In the genomic region with DNA sequence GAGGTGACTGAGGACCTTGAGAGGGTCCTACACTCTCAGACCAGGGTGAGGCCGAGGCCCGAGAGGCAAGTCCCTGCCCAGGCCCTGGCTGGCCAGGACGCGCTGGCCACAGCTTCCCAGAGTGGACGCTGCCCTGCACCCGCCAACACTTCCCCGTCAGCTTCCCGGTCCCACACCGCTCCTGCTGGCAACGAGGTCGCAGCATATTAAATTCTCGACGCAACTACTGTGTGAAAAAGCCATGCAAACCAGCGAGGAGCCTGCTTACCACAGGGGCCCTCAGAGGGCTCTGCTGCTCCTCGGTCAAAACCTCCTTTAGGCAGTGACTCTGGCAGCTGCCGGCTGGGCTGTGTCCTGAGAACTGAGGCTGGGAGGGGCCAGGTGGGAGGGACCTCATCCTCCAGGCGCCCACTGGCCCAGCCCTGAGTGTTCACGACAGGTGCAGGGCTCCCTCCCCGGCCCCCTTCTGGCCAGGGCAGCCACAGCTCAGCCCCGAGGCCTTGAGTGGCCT, we compare ENCODE assay signal across 19 cellular contexts. TPM values are rescaled to one million over a fixed set of nuclear protein-coding genes. Genes with fewer than 3 reads are reported as not detected.
A peak's percentile ranks its signal among the peaks of the same experiment; 100 is the strongest.
DNase-seq lines count a peak whose midpoint lies in the region; ATAC-seq, FAIRE-seq and TF ChIP-seq lines count a peak whose summit lies in the region.
"Had no signal": no experiment of that assay in that cellular context is flagged by ENCODE, and none has a peak within 500 bp of the region (broad histone marks: within the 10 kb centered on the region; RNA-seq: fewer than 3 reads in every experiment).

No MANE protein-coding gene starts in this region.

- peak overlapping the region; percentile 68 for H2AK5ac ChIP-seq in trophoblast cell (ENCODE audit: low read length)

- no peak overlapping the region for H4K91ac ChIP-seq in trophoblast cell (ENCODE audit: low read depth, low read length)

- peak overlapping the region in 1 of 2 experiments; percentile 79; a peak in 2 of 4 replicates for H3K9ac ChIP-seq in K562 (ENCODE audit: insufficient read depth in 1 of 2, low read depth in 2 of 2, low read length in 2 of 2)
- H3K9ac ChIP-seq in trophoblast cell (ENCODE audit: low read length) = no peak overlapping the region

- WGBS in K562 (ENCODE audit: insufficient coverage, low coverage, missing lambda C conversion rate) = 56% methylated on average over 11 of the region's 20 CpGs
- WGBS in trophoblast cell (ENCODE audit: extremely low coverage, insufficient coverage, insufficient read length) = no CpG with 5 or more reads among the region's 20 CpGs

- H3K4me1 ChIP-seq in K562 (replicated peaks in 1 of 2; ENCODE audit: control insufficient read depth in 2 of 2, insufficient read depth in 2 of 2, low read length in 2 of 2) (peaks cover 7 to 34% of the 10 kb centered on the region in 2 experiments; a peak in 4 of 5 replicates), trophoblast cell (ENCODE audit: control insufficient read depth in 1 of 2, insufficient read depth in 2 of 2, low read length in 2 of 2) (peaks cover 5 to 6% of the 10 kb centered on the region in 2 experiments)

- no peak for FAIRE-seq in K562 (lab: Jason Lieb, UNC)
- FAIRE-seq: D721Med, GM12891 had no signal

- no peak for TF ChIP-seq EP300 in K562 (IDR thresholded peaks at IDR 0.05; ENCODE audit: low read length)

- no peaks in the 10 kb centered on the region for H3K79me1 ChIP-seq in trophoblast cell (ENCODE audit: low read length)

- no peak overlapping the region for H2BK120ac ChIP-seq in trophoblast cell (ENCODE audit: insufficient read depth, low read length, poor library complexity)

- no peak overlapping the region for H3K14ac ChIP-seq in trophoblast cell (ENCODE audit: low read length)

- intact Hi-C loops in K562 (cut with micrococcal nuclease) = loop anchor here (10.0 kb wide), 1 partner anchor 138 kb away; no protein-coding TSS in a partner anchor

- H4K8ac ChIP-seq in trophoblast cell (ENCODE audit: low read depth, low read length) = no peak overlapping the region

- TF ChIP-seq RAD21 in K562 (CRISPR knock-in tag; conservative IDR thresholded peaks at IDR 0.05 in 1 of 2, IDR thresholded peaks at IDR 0.05 in 1 of 2) = no peak

- BruUV-seq in K562 (replicated peaks; lab: Mats Ljungman, UMichigan) = no TSS peak

- H3K4ac ChIP-seq in trophoblast cell (ENCODE audit: low read depth, low read length) = no peak overlapping the region

- H2BK12ac ChIP-seq in trophoblast cell (ENCODE audit: low read length) = no peak overlapping the region

- no peak for TF ChIP-seq CTCF in K562 (IDR thresholded peaks at IDR 0.05 in 2 of 3, conservative IDR thresholded peaks at IDR 0.05 in 1 of 3; ENCODE audit: insufficient read depth in 2 of 3, low read depth in 1 of 3, low read length in 3 of 3)

- no peak overlapping the region for H4K12ac ChIP-seq in trophoblast cell (ENCODE audit: low read depth, low read length)

- ATAC-seq in K562 (peak; percentile 74), HG02623 (IDR thresholded peaks at IDR 0.05; ENCODE audit: unreplicated experiment) (no peak)
- ATAC-seq: activated CD8-positive, alpha-beta T cell treated with anti-CD3 and anti-CD28 coated beads, Interleukin-2, amount 10 ng/mL, durations not matched to agents 7 days and 5 days had no signal

- no peaks in the 10 kb centered on the region for H4K20me1 ChIP-seq in K562 (replicated peaks; ENCODE audit: control insufficient read depth, insufficient read depth, low read length)

- in situ Hi-C loops in K562 (cut with MboI) = no loop called here

- H3K4me2 ChIP-seq in K562 (ENCODE audit: insufficient read depth, low read length) (no peak overlapping the region), trophoblast cell (ENCODE audit: low read length) (no peak overlapping the region)
- H3K4me2 ChIP-seq: PC-9 had no signal

- TF ChIP-seq POLR2A in K562 (conservative IDR thresholded peaks at IDR 0.05) = no peak

- H3K9me3 ChIP-seq in K562 (replicated peaks; ENCODE audit: control insufficient read depth, insufficient read depth, low read depth, low read length) (no peaks in the 10 kb centered on the region), trophoblast cell (ENCODE audit: insufficient read depth, low read depth, low read length) (no peaks in the 10 kb centered on the region)
- H3K9me3 ChIP-seq: breast epithelium, tibial nerve had no signal

- no peak overlapping the region for H2BK5ac ChIP-seq in trophoblast cell (ENCODE audit: low read depth, low read length, poor library complexity)

- H3K27ac ChIP-seq in K562 (ENCODE audit: extremely low read depth, low read depth, low read length) (no peak overlapping the region), trophoblast cell (ENCODE audit: low read depth, low read length) (no peak overlapping the region)
- H3K27ac ChIP-seq: PC-9, tibial nerve had no signal

- POLR2A ChIA-PET in K562 (lab: Yijun Ruan, JAX) = interaction anchor here (0.5 to 3.9 kb wide), 8 partner anchors 9 to 748 kb away, joined by 3 to 27 read pairs (median 3); no protein-coding TSS in a partner anchor

- no peak overlapping the region for H3K23ac ChIP-seq in trophoblast cell (ENCODE audit: low read length)

- CTCF ChIA-PET in K562 (lab: Yijun Ruan, JAX; ENCODE audit: low intra/inter-chr PET ratio) = interaction anchor here (0.5 to 0.6 kb wide), 2 partner anchors 10 to 138 kb away, joined by 3 to 5 read pairs; no protein-coding TSS in a partner anchor

- H3K18ac ChIP-seq in trophoblast cell (ENCODE audit: low read length) = no peak overlapping the region

- H3K9me1 ChIP-seq in K562 (ENCODE audit: control insufficient read depth, insufficient read depth, low read length) = no peaks in the 10 kb centered on the region

- no peaks in the 10 kb centered on the region for H3K27me3 ChIP-seq in K562 (ENCODE audit: control insufficient read depth in 2 of 2, insufficient read depth in 2 of 2, low read length in 2 of 2)
- no peaks in the 10 kb centered on the region for H3K27me3 ChIP-seq in trophoblast cell (ENCODE audit: insufficient read depth, low read length)
- H3K27me3 ChIP-seq: breast epithelium had no signal

- H3K36me3 ChIP-seq in K562 (ENCODE audit: control insufficient read depth, insufficient read depth, low read length) = no peaks in the 10 kb centered on the region
- no peaks in the 10 kb centered on the region for H3K36me3 ChIP-seq in trophoblast cell (ENCODE audit: control insufficient read depth in 1 of 2, insufficient read depth in 2 of 2, low read length in 2 of 2)
- H3K36me3 ChIP-seq: breast epithelium, tibial nerve had no signal

- H3K4me3 ChIP-seq in K562 (no peak overlapping the region), trophoblast cell (ENCODE audit: low read depth, low read length) (no peak overlapping the region)
- H3K4me3 ChIP-seq: breast epithelium, PC-9, tibial nerve had no signal

- DNase-seq in DMS 273 (lab: John Stamatoyannopoulos, UW; ENCODE audit: unreplicated experiment) (peak; percentile 33), DMS 273 treated with DMSO at 0.1 percent for 48 hours (lab: John Stamatoyannopoulos, UW) (no peak), NCI-H2107 treated with DMSO at 0.1 percent for 48 hours (lab: John Stamatoyannopoulos, UW; ENCODE audit: unreplicated experiment) (peak; percentile 38), K562 (ENCODE audit: extremely low read depth in 1 of 4, low spot score in 3 of 4) (no peak), trophoblast cell (no peak), AG08395 (ENCODE audit: low spot score) (no peak), cerebellar nuclear complex (lab: John Stamatoyannopoulos, UW) (no peak)
- DNase-seq: activated CD8-positive, alpha-beta T cell treated with anti-CD3 and anti-CD28 coated beads, Interleukin-2, amount 10 ng/mL, durations not matched to agents 7 days and 5 days; activated naive CD4-positive, alpha-beta T cell treated with Interleukin-2 at 50 U/mL for 16 hours; left cardiac atrium; NCI-H1092 treated with DMSO at 0.1 percent for 48 hours; PC-9 had no signal

- H3K79me2 ChIP-seq in K562 (ENCODE audit: control insufficient read depth, insufficient read depth, low read length) = no peaks in the 10 kb centered on the region
- H3K79me2 ChIP-seq in trophoblast cell (ENCODE audit: control insufficient read depth, insufficient read depth, low read length, poor library complexity) = peaks cover 2% of the 10 kb centered on the region

- H2AFZ ChIP-seq in K562 (ENCODE audit: low read depth, low read length) (no peak overlapping the region), trophoblast cell (ENCODE audit: insufficient read depth, low read length, poor library complexity) (no peak overlapping the region)
- H2AFZ ChIP-seq: PC-9 had no signal

RNA-seq across cellular contexts. Expression of gene TEX19, which starts 2.1 kb away (rescaled TPM):
- total RNA-seq in K562 (2011; cell fraction: chromatin; rRNA removed; ENCODE audit: low replicate concordance) = 1.0 and 1.2 TPM in 2 replicates
- total RNA-seq in K562 (2011; cell fraction: nucleolus; rRNA removed) = 1.2 TPM in 2 replicates
- total RNA-seq in K562 (2011; cell fraction: nucleoplasm; rRNA removed) = 1.0 and 1.8 TPM in 2 replicates
- 1.6 and 2.4 TPM in 2 replicates for total RNA-seq in K562 (2014; rRNA removed)
- total RNA-seq in K562 (2014; rRNA removed; fragmentation: Illumina TruSeq; extraction: Trizol) = 0.93 and 1.4 TPM in 2 replicates
- 1.6 and 2.0 TPM in 2 replicates for total RNA-seq in K562 (2015; rRNA removed; fragmentation: Illumina TruSeq; extraction: Trizol)
- 1.4 and 2.1 TPM in 2 replicates for total RNA-seq in K562 (2021)
- polyA plus RNA-seq in K562 (2011; rRNA removed) = 3.6 and 4.9 TPM in 2 replicates
- 4.1 and 5.7 TPM in 2 replicates for polyA plus RNA-seq in K562 (2011; cell fraction: cytosol; rRNA removed)
- 1.2 and 1.9 TPM in 2 replicates for polyA plus RNA-seq in K562 (2011; cell fraction: nucleus; rRNA removed)
- 2.0 and 5.3 TPM in 2 replicates for polyA plus RNA-seq in K562 (2012)
- polyA plus RNA-seq in K562 (2014; fragmentation: Illumina TruSeq; extraction: Trizol) = 1.9 and 2.3 TPM in 2 replicates
- under 1 TPM; 0.10 to 0.57 TPM for polyA plus RNA-seq in K562 (2014; fragmentation: Nextera tagmentation; extraction: Ambion mirVana)
- 1.9 and 2.2 TPM in 2 replicates for polyA plus RNA-seq in K562 (2014; rRNA removed)
- polyA minus RNA-seq in K562 (2011; rRNA and poly(A)+ RNA removed) = 2.4 and 2.7 TPM in 2 replicates
- 0.91 and 1.5 TPM in 2 replicates for polyA minus RNA-seq in K562 (2011; cell fraction: cytosol; rRNA and poly(A)+ RNA removed)
- 0.13 and 0.56 TPM in 2 replicates for polyA minus RNA-seq in K562 (2011; cell fraction: nucleus; rRNA and poly(A)+ RNA removed)
- 0.03 and 0.04 TPM in 2 replicates for polyA plus RNA-seq in trophoblast cell (2013)
- total RNA-seq: activated CD8-positive, alpha-beta T cell treated with anti-CD3 and anti-CD28 coated beads, Interleukin-2, amount 10 ng/mL, durations not matched to agents 7 days and 5 days; breast epithelium; glomerular endothelial cell; left cardiac atrium; tibial nerve had no signal

RNA-seq across cellular contexts. Expression of gene UTS2R, which starts 14.7 kb away (rescaled TPM):
- not detected in 2 replicates for total RNA-seq in K562 (2011; cell fraction: chromatin; rRNA removed; ENCODE audit: low replicate concordance)
- not detected in 2 replicates for total RNA-seq in K562 (2011; cell fraction: nucleolus; rRNA removed)
- total RNA-seq in K562 (2011; cell fraction: nucleoplasm; rRNA removed) = not detected in 2 replicates
- total RNA-seq in K562 (2014; rRNA removed) = not detected in 2 replicates
- total RNA-seq in K562 (2014; rRNA removed; fragmentation: Illumina TruSeq; extraction: Trizol) = not detected in 2 replicates
- not detected in 2 replicates for total RNA-seq in K562 (2015; rRNA removed; fragmentation: Illumina TruSeq; extraction: Trizol)
- 0.22 TPM in 1 of 2 replicates, not detected in the other for total RNA-seq in K562 (2021)
- not detected in 2 replicates for polyA plus RNA-seq in K562 (2011; rRNA removed)
- polyA plus RNA-seq in K562 (2011; cell fraction: cytosol; rRNA removed) = not detected in 2 replicates
- polyA plus RNA-seq in K562 (2011; cell fraction: nucleus; rRNA removed) = 0.27 TPM in 1 of 2 replicates, not detected in the other
- not detected in 2 replicates for polyA plus RNA-seq in K562 (2012)
- not detected in 2 replicates for polyA plus RNA-seq in K562 (2014; fragmentation: Illumina TruSeq; extraction: Trizol)
- not detected for polyA plus RNA-seq in K562 (2014; fragmentation: Nextera tagmentation; extraction: Ambion mirVana)
- polyA plus RNA-seq in K562 (2014; rRNA removed) = not detected in 2 replicates
- polyA minus RNA-seq in K562 (2011; rRNA and poly(A)+ RNA removed) = not detected in 2 replicates
- polyA minus RNA-seq in K562 (2011; cell fraction: cytosol; rRNA and poly(A)+ RNA removed) = not detected in 2 replicates
- not detected in 2 replicates for polyA minus RNA-seq in K562 (2011; cell fraction: nucleus; rRNA and poly(A)+ RNA removed)
- 0.34 and 0.36 TPM in 2 replicates for polyA plus RNA-seq in trophoblast cell (2013)
- total RNA-seq: activated CD8-positive, alpha-beta T cell treated with anti-CD3 and anti-CD28 coated beads, Interleukin-2, amount 10 ng/mL, durations not matched to agents 7 days and 5 days; glomerular endothelial cell; HT-29; PC-9 had no signal

RNA-seq across cellular contexts. Expression of gene SECTM1, which starts 23.3 kb away (rescaled TPM):
- total RNA-seq in K562 (2011; cell fraction: chromatin; rRNA removed; ENCODE audit: low replicate concordance) = 0.86 TPM in 1 of 2 replicates, not detected in the other
- 0.53 and 0.83 TPM in 2 replicates for total RNA-seq in K562 (2011; cell fraction: nucleolus; rRNA removed)
- total RNA-seq in K562 (2011; cell fraction: nucleoplasm; rRNA removed) = 0.99 TPM in 1 of 2 replicates, not detected in the other
- total RNA-seq in K562 (2014; rRNA removed) (0.18 TPM in 1 of 2 replicates, not detected in the other), K562 (2014; rRNA removed; fragmentation: Illumina TruSeq; extraction: Trizol) (not detected in 2 replicates), K562 (2015; rRNA removed; fragmentation: Illumina TruSeq; extraction: Trizol) (not detected in 2 replicates), K562 (2021) (0.11 TPM in 1 of 2 replicates, not detected in the other)
- polyA plus RNA-seq in K562 (2011; rRNA removed) (0.19 and 0.46 TPM in 2 replicates), K562 (2014; fragmentation: Illumina TruSeq; extraction: Trizol) (0.15 TPM in 1 of 2 replicates, not detected in the other), K562 (2014; fragmentation: Nextera tagmentation; extraction: Ambion mirVana) (not detected), K562 (2014; rRNA removed) (not detected in 2 replicates)
- polyA plus RNA-seq in K562 (2011; cell fraction: cytosol; rRNA removed) = 0.35 and 1.1 TPM in 2 replicates
- polyA plus RNA-seq in K562 (2011; cell fraction: nucleus; rRNA removed) = 0.31 and 0.47 TPM in 2 replicates
- polyA plus RNA-seq in K562 (2012) = 0.36 and 0.57 TPM in 2 replicates
- polyA minus RNA-seq in K562 (2011; rRNA and poly(A)+ RNA removed) = 0.18 and 0.33 TPM in 2 replicates
- not detected in 2 replicates for polyA minus RNA-seq in K562 (2011; cell fraction: cytosol; rRNA and poly(A)+ RNA removed)
- polyA minus RNA-seq in K562 (2011; cell fraction: nucleus; rRNA and poly(A)+ RNA removed) = 0.94 TPM in 1 of 2 replicates, not detected in the other
- polyA plus RNA-seq in trophoblast cell (2013) = 2.4 and 2.6 TPM in 2 replicates

RNA-seq across cellular contexts. Expression of gene CD7, which starts 39.5 kb away (rescaled TPM):
- total RNA-seq in K562 (2011; cell fraction: chromatin; rRNA removed; ENCODE audit: low replicate concordance) = 0.44 TPM in 1 of 2 replicates, not detected in the other
- total RNA-seq in K562 (2011; cell fraction: nucleolus; rRNA removed) = 0.66 and 0.83 TPM in 2 replicates
- 0.69 TPM in 1 of 2 replicates, not detected in the other for total RNA-seq in K562 (2011; cell fraction: nucleoplasm; rRNA removed)
- total RNA-seq in K562 (2014; rRNA removed) (not detected in 2 replicates), K562 (2014; rRNA removed; fragmentation: Illumina TruSeq; extraction: Trizol) (not detected in 2 replicates), K562 (2015; rRNA removed; fragmentation: Illumina TruSeq; extraction: Trizol) (not detected in 2 replicates), K562 (2021) (0.18 and 0.35 TPM in 2 replicates)
- polyA plus RNA-seq in K562 (2011; rRNA removed) (0.21 and 0.85 TPM in 2 replicates), K562 (2014; fragmentation: Illumina TruSeq; extraction: Trizol) (not detected in 2 replicates), K562 (2014; fragmentation: Nextera tagmentation; extraction: Ambion mirVana) (not detected), K562 (2014; rRNA removed) (not detected in 2 replicates)
- polyA plus RNA-seq in K562 (2011; cell fraction: cytosol; rRNA removed) = 0.34 and 1.3 TPM in 2 replicates
- 0.88 and 1.2 TPM in 2 replicates for polyA plus RNA-seq in K562 (2011; cell fraction: nucleus; rRNA removed)
- polyA plus RNA-seq in K562 (2012) = 0.16 and 0.19 TPM in 2 replicates
- not detected in 2 replicates for polyA minus RNA-seq in K562 (2011; rRNA and poly(A)+ RNA removed)
- polyA minus RNA-seq in K562 (2011; cell fraction: cytosol; rRNA and poly(A)+ RNA removed) = 1.0 TPM in 1 of 2 replicates, not detected in the other
- polyA minus RNA-seq in K562 (2011; cell fraction: nucleus; rRNA and poly(A)+ RNA removed) = 0.27 TPM in 1 of 2 replicates, not detected in the other
- 0.18 and 0.22 TPM in 2 replicates for polyA plus RNA-seq in trophoblast cell (2013)
- total RNA-seq: glomerular endothelial cell, HT-29 had no signal

Comparison
In these comparisons a context has a peak if more than half of its experiments do, and no peak if none do; other contexts are left out.
1. DNase-seq: peak in DMS 273 (single experiment) and NCI-H2107 treated with DMSO at 0.1 percent for 48 hours (single experiment); none in DMS 273 treated with DMSO at 0.1 percent for 48 hours (single experiment), K562 (0 of 4), trophoblast cell (0 of 2), AG08395 (single experiment) and cerebellar nuclear complex (0 of 2).